ENCODE assay signal across 23 cellular contexts in the genomic region with DNA sequence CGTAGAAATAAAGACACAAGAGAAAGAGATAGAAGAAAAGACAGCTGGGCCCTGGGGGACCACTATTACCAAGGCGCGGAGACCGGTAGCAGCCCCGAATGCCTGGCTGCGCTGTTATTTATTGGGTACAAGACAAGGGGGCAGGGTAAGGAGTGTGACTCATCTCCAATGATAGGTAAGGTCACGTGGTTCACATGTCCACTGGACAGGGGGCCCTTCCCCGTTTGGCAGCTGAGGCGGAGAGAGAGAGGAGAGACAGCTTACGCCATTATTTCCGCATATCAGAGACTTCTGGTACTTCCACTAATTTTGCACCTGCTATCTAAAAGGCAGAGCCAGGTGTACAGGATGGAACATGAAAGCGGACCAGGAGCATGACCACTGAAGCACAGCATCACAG. TPM values are rescaled to one million over a fixed set of nuclear protein-coding genes. Genes with fewer than 3 reads are reported as not detected.
DNase-seq lines count a peak whose midpoint lies in the region; ATAC-seq lines count a peak whose summit lies in the region.
"Had no signal": no experiment of that assay in that cellular context is flagged by ENCODE, and none has a peak within 500 bp of the region (broad histone marks: within the 10 kb centered on the region; RNA-seq: fewer than 3 reads in every experiment).

No MANE protein-coding gene starts in this region.

- ATAC-seq in stimulated activated naive CD8-positive, alpha-beta T cell treated with anti-CD3 and anti-CD28 coated beads, Interleukin-15, Interleukin-2, amounts not matched to agents 100 U/mL and 50 U/mL, for 24 hours: no peak
- no peak for ATAC-seq in stimulated activated naive CD8-positive, alpha-beta T cell treated with anti-CD3 and anti-CD28 coated beads, Interleukin-15, amount 100 ng/mL, for 72 hours
- ATAC-seq: effector memory CD8-positive, alpha-beta T cell; esophagus mucosa; left cardiac atrium; upper lobe of right lung had no signal

- no peaks in the 10 kb centered on the region for H3K9me3 Mint-ChIP-seq in stimulated activated naive CD8-positive, alpha-beta T cell treated with anti-CD3 and anti-CD28 coated beads, Interleukin-15, Interleukin-2, amounts not matched to agents 100 ng/mL and 50 ng/mL, for 24 hours
- H3K9me3 Mint-ChIP-seq in activated T-helper 1 cell treated with anti-CD3 and anti-CD28 coated beads, Interleukin-12 subunit alpha, Interleukin-12 subunit beta, Interleukin-2, Interleukin-4 antibody, amounts not matched to agents 30 ng/mL and 10 ng/mL and 1 ng/mL, durations not matched to agents 14 hours and 24 hours and 36 hours: no peaks in the 10 kb centered on the region
- H3K9me3 Mint-ChIP-seq in stimulated activated naive CD8-positive, alpha-beta T cell treated with anti-CD3 and anti-CD28 coated beads, Interleukin-15, amount 100 ng/mL, for 72 hours: no peaks in the 10 kb centered on the region
- H3K9me3 Mint-ChIP-seq: activated CD4-positive, alpha-beta memory T cell treated with anti-CD3 and anti-CD28 coated beads for 36 hours; activated naive CD4-positive, alpha-beta T cell treated with anti-CD3 and anti-CD28 coated beads, Interleukin-2, amount 50 U/mL, for 24 hours; effector memory CD8-positive, alpha-beta T cell; H9 had no signal

- H3K27ac Mint-ChIP-seq in stimulated activated naive CD8-positive, alpha-beta T cell treated with anti-CD3 and anti-CD28 coated beads, Interleukin-15, Interleukin-2, amounts not matched to agents 100 ng/mL and 50 ng/mL, for 24 hours: peak overlapping the region; percentile 92
- H3K27ac Mint-ChIP-seq in activated T-helper 1 cell treated with anti-CD3 and anti-CD28 coated beads, Interleukin-12 subunit alpha, Interleukin-12 subunit beta, Interleukin-2, Interleukin-4 antibody, amounts not matched to agents 30 ng/mL and 10 ng/mL and 1 ng/mL, durations not matched to agents 14 hours and 24 hours and 36 hours: no peak overlapping the region
- no peak overlapping the region for H3K27ac Mint-ChIP-seq in stimulated activated naive CD8-positive, alpha-beta T cell treated with anti-CD3 and anti-CD28 coated beads, Interleukin-15, amount 100 ng/mL, for 72 hours
- H3K27ac Mint-ChIP-seq: activated CD4-positive, alpha-beta memory T cell treated with anti-CD3 and anti-CD28 coated beads for 36 hours; activated naive CD4-positive, alpha-beta T cell treated with anti-CD3 and anti-CD28 coated beads, Interleukin-2, amount 50 U/mL, for 24 hours; effector memory CD8-positive, alpha-beta T cell; H9 had no signal

- intact Hi-C loops in activated T-helper 1 cell treated with anti-CD3 and anti-CD28 coated beads, Interleukin-12 subunit alpha, Interleukin-12 subunit beta, Interleukin-2, Interleukin-4 antibody, amounts not matched to agents 30 ng/mL and 10 ng/mL and 1 ng/mL, durations not matched to agents 14 hours and 24 hours and 36 hours (cut with micrococcal nuclease): loop anchor here (10.0 kb wide), 4 partner anchors 124 to 1206 kb away; a partner anchor contains a TSS

- DNase-seq in stimulated activated naive CD8-positive, alpha-beta T cell treated with anti-CD3 and anti-CD28 coated beads, Interleukin-15, Interleukin-2, amounts not matched to agents 100 U/mL and 50 U/mL, for 24 hours: no peak
- no peak for DNase-seq in activated T-helper 1 cell treated with anti-CD3 and anti-CD28 coated beads, Interleukin-12 subunit alpha, Interleukin-12 subunit beta, Interleukin-2, Interleukin-4 antibody, amounts not matched to agents 30 ng/mL and 10 ng/mL and 1 ng/mL, durations not matched to agents 14 hours and 24 hours and 36 hours (ENCODE audit: low spot score)
- no peak for DNase-seq in stimulated activated naive CD8-positive, alpha-beta T cell treated with anti-CD3 and anti-CD28 coated beads, Interleukin-15, amount 100 ng/mL, for 72 hours
- DNase-seq in HuH-7.5 (ENCODE audit: low spot score) (no peak), SW 1271 (lab: John Stamatoyannopoulos, UW) (no peak)
- DNase-seq: activated CD4-positive, CD25-positive, alpha-beta regulatory T cell treated with anti-CD3 and anti-CD28 coated beads, Interleukin-2, amount 50 U/mL, for 72 hours; activated CD8-positive, alpha-beta memory T cell treated with anti-CD3 and anti-CD28 coated beads, Interleukin-2, amount 50 U/mL, for 4 hours; effector memory CD8-positive, alpha-beta T cell; H9; left cardiac atrium; mammary epithelial cell; NCI-H1092; NCI-H187 treated with DMSO at 0.1 percent for 48 hours; NCI-H748 treated with DMSO at 0.1 percent for 48 hours; spleen; T-helper 1 cell; upper lobe of right lung had no signal

- peaks cover 43% of the 10 kb centered on the region for H3K4me1 Mint-ChIP-seq in stimulated activated naive CD8-positive, alpha-beta T cell treated with anti-CD3 and anti-CD28 coated beads, Interleukin-15, Interleukin-2, amounts not matched to agents 100 ng/mL and 50 ng/mL, for 24 hours (ENCODE audit: low read depth)
- peaks cover 24% of the 10 kb centered on the region for H3K4me1 Mint-ChIP-seq in activated T-helper 1 cell treated with anti-CD3 and anti-CD28 coated beads, Interleukin-12 subunit alpha, Interleukin-12 subunit beta, Interleukin-2, Interleukin-4 antibody, amounts not matched to agents 30 ng/mL and 10 ng/mL and 1 ng/mL, durations not matched to agents 14 hours and 24 hours and 36 hours (ENCODE audit: low read depth)
- H3K4me1 Mint-ChIP-seq in stimulated activated naive CD8-positive, alpha-beta T cell treated with anti-CD3 and anti-CD28 coated beads, Interleukin-15, amount 100 ng/mL, for 72 hours: peaks cover 49% of the 10 kb centered on the region

- no peaks in the 10 kb centered on the region for H3K36me3 Mint-ChIP-seq in stimulated activated naive CD8-positive, alpha-beta T cell treated with anti-CD3 and anti-CD28 coated beads, Interleukin-15, Interleukin-2, amounts not matched to agents 100 ng/mL and 50 ng/mL, for 24 hours (ENCODE audit: low read depth)
- H3K36me3 Mint-ChIP-seq in activated T-helper 1 cell treated with anti-CD3 and anti-CD28 coated beads, Interleukin-12 subunit alpha, Interleukin-12 subunit beta, Interleukin-2, Interleukin-4 antibody, amounts not matched to agents 30 ng/mL and 10 ng/mL and 1 ng/mL, durations not matched to agents 14 hours and 24 hours and 36 hours (ENCODE audit: low read depth): no peaks in the 10 kb centered on the region
- H3K36me3 Mint-ChIP-seq: activated CD4-positive, alpha-beta memory T cell treated with anti-CD3 and anti-CD28 coated beads for 36 hours had no signal

- no peaks in the 10 kb centered on the region for H3K27me3 Mint-ChIP-seq in stimulated activated naive CD8-positive, alpha-beta T cell treated with anti-CD3 and anti-CD28 coated beads, Interleukin-15, Interleukin-2, amounts not matched to agents 100 ng/mL and 50 ng/mL, for 24 hours
- H3K27me3 Mint-ChIP-seq in activated T-helper 1 cell treated with anti-CD3 and anti-CD28 coated beads, Interleukin-12 subunit alpha, Interleukin-12 subunit beta, Interleukin-2, Interleukin-4 antibody, amounts not matched to agents 30 ng/mL and 10 ng/mL and 1 ng/mL, durations not matched to agents 14 hours and 24 hours and 36 hours (ENCODE audit: insufficient read depth): peaks cover 8% of the 10 kb centered on the region
- H3K27me3 Mint-ChIP-seq in stimulated activated naive CD8-positive, alpha-beta T cell treated with anti-CD3 and anti-CD28 coated beads, Interleukin-15, amount 100 ng/mL, for 72 hours: no peaks in the 10 kb centered on the region
- H3K27me3 Mint-ChIP-seq: activated CD4-positive, alpha-beta memory T cell treated with anti-CD3 and anti-CD28 coated beads for 36 hours; activated naive CD4-positive, alpha-beta T cell treated with anti-CD3 and anti-CD28 coated beads, Interleukin-2, amount 50 U/mL, for 24 hours had no signal

- H3K4me3 Mint-ChIP-seq in stimulated activated naive CD8-positive, alpha-beta T cell treated with anti-CD3 and anti-CD28 coated beads, Interleukin-15, Interleukin-2, amounts not matched to agents 100 ng/mL and 50 ng/mL, for 24 hours: peak overlapping the region; percentile 82
- H3K4me3 Mint-ChIP-seq in activated T-helper 1 cell treated with anti-CD3 and anti-CD28 coated beads, Interleukin-12 subunit alpha, Interleukin-12 subunit beta, Interleukin-2, Interleukin-4 antibody, amounts not matched to agents 30 ng/mL and 10 ng/mL and 1 ng/mL, durations not matched to agents 14 hours and 24 hours and 36 hours: peak overlapping the region; percentile 24
- peak overlapping the region; percentile 50 to 66 for H3K4me3 Mint-ChIP-seq in stimulated activated naive CD8-positive, alpha-beta T cell treated with anti-CD3 and anti-CD28 coated beads, Interleukin-15, amount 100 ng/mL, for 72 hours
- H3K4me3 Mint-ChIP-seq: activated CD4-positive, alpha-beta memory T cell treated with anti-CD3 and anti-CD28 coated beads for 36 hours; activated naive CD4-positive, alpha-beta T cell treated with anti-CD3 and anti-CD28 coated beads, Interleukin-2, amount 50 U/mL, for 24 hours; effector memory CD8-positive, alpha-beta T cell; H9 had no signal

RNA-seq across cellular contexts. Expression of a gene that starts 4.1 kb away (rescaled TPM):
- total RNA-seq in activated T-helper 1 cell treated with anti-CD3 and anti-CD28 coated beads, Interleukin-12 subunit alpha, Interleukin-12 subunit beta, Interleukin-2, Interleukin-4 antibody, amounts not matched to agents 30 ng/mL and 10 ng/mL and 1 ng/mL, durations not matched to agents 14 hours and 24 hours and 36 hours: 10.3 and 12.5 TPM in 2 replicates

RNA-seq across cellular contexts. Expression of a gene that starts 9.4 kb away (rescaled TPM):
- total RNA-seq in activated T-helper 1 cell treated with anti-CD3 and anti-CD28 coated beads, Interleukin-12 subunit alpha, Interleukin-12 subunit beta, Interleukin-2, Interleukin-4 antibody, amounts not matched to agents 30 ng/mL and 10 ng/mL and 1 ng/mL, durations not matched to agents 14 hours and 24 hours and 36 hours: 1.2 and 2.1 TPM in 2 replicates

RNA-seq across cellular contexts. Expression of a gene that starts 29.2 kb away (rescaled TPM):
- total RNA-seq in activated T-helper 1 cell treated with anti-CD3 and anti-CD28 coated beads, Interleukin-12 subunit alpha, Interleukin-12 subunit beta, Interleukin-2, Interleukin-4 antibody, amounts not matched to agents 30 ng/mL and 10 ng/mL and 1 ng/mL, durations not matched to agents 14 hours and 24 hours and 36 hours: 44.9 and 45.5 TPM in 2 replicates

RNA-seq across cellular contexts. Expression of a gene that starts 31.6 kb away (rescaled TPM):
- 1.4 and 1.5 TPM in 2 replicates for total RNA-seq in activated T-helper 1 cell treated with anti-CD3 and anti-CD28 coated beads, Interleukin-12 subunit alpha, Interleukin-12 subunit beta, Interleukin-2, Interleukin-4 antibody, amounts not matched to agents 30 ng/mL and 10 ng/mL and 1 ng/mL, durations not matched to agents 14 hours and 24 hours and 36 hours
- total RNA-seq: IMR-90, RPMI7951 had no signal

Comparison
In these comparisons a context has a peak if more than half of its experiments do, and no peak if none do; other contexts are left out.
1. H3K4me3 Mint-ChIP-seq: peak in every context shown above with its lines; median percentile 82 in stimulated activated naive CD8-positive, alpha-beta T cell treated with anti-CD3 and anti-CD28 coated beads, Interleukin-15, Interleukin-2, amounts not matched to agents 100 ng/mL and 50 ng/mL, for 24 hours; 58 in stimulated activated naive CD8-positive, alpha-beta T cell treated with anti-CD3 and anti-CD28 coated beads, Interleukin-15, amount 100 ng/mL, for 72 hours; 24 in activated T-helper 1 cell treated with anti-CD3 and anti-CD28 coated beads, Interleukin-12 subunit alpha, Interleukin-12 subunit beta, Interleukin-2, Interleukin-4 antibody, amounts not matched to agents 30 ng/mL and 10 ng/mL and 1 ng/mL, durations not matched to agents 14 hours and 24 hours and 36 hours.